1 cellular context compared by ENCODE assay signal in genomic region chr2:203682688-203683130, GRCh38.
TF ChIP-seq lines count a peak whose summit lies in the region.

No MANE protein-coding gene starts in this region.

TF ChIP-seq in GM23338, 12 proteins besides CTCF, POLR2A, EP300 and RAD21 (continued from another document):
- TF ChIP-seq ZNF462 (CRISPR knock-in tag; IDR thresholded peaks at IDR 0.05): no peak
